Comparison of ENCODE assay signal across 15 cellular contexts in the genomic region with DNA sequence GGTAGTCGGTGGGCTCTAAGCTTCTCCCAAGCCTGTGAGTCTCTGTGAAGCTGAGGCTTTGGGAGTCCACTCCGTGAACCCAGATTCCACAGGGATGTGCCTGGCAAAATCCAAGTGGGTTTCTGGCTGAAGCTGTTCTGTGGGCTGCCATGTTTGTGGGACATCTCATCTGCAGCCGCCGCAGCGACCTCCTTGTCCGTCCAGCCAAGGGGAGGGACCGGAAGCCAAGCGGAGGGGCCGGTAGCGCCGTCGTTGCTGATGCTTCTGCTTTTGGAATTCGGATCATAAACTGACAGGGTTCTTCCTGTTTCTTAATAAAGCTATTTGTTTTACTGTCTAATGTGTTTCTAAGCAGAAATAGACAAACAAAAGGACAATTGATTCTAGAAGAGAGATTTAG. TPM values are rescaled to one million over a fixed set of nuclear protein-coding genes. Genes with fewer than 3 reads are reported as not detected.
DNase-seq lines count a peak whose midpoint lies in the region; ATAC-seq lines count a peak whose summit lies in the region.
"Had no signal": no experiment of that assay in that cellular context is flagged by ENCODE, and none has a peak within 500 bp of the region (broad histone marks: within the 10 kb centered on the region; RNA-seq: fewer than 3 reads in every experiment).

No MANE protein-coding gene starts in this region.

- H2BK120ac ChIP-seq in mesendoderm (ENCODE audit: low read depth, low read length) = no peak overlapping the region

- peaks cover 12% of the 10 kb centered on the region for H3K9me3 Mint-ChIP-seq in dendritic cell treated with granulocyte-macrophage colony-stimulating factor and Interleukin-4, amounts not matched to agents 40 ng/mL and 50 ng/mL, for 4 days
- H3K9me3 Mint-ChIP-seq: activated CD4-positive, alpha-beta T cell treated with anti-CD3 and anti-CD28 coated beads, Interleukin-2, amount 10 ng/mL, durations not matched to agents 7 days and 5 days had no signal

- H3K27ac ChIP-seq in BLaER1 treated with 17β-estradiol and CSF1 and Interleukin-3, amounts not matched to agents 10 nM and 100 nM = no peak overlapping the region
- H3K27ac ChIP-seq in mesendoderm (ENCODE audit: low read depth, low read length) = no peak overlapping the region
- H3K27ac ChIP-seq: coronary artery had no signal

- H3K36me3 Mint-ChIP-seq in dendritic cell treated with granulocyte-macrophage colony-stimulating factor and Interleukin-4, amounts not matched to agents 40 ng/mL and 50 ng/mL, for 4 days (ENCODE audit: low read depth) = no peaks in the 10 kb centered on the region

- H3K27me3 ChIP-seq in BLaER1 treated with 17β-estradiol and CSF1 and Interleukin-3, amounts not matched to agents 10 nM and 100 nM = peaks cover 0 to 18% (median 6%) of the 10 kb centered on the region in 11 experiments; a peak in 9 of 22 replicates
- H3K27me3 ChIP-seq in mesendoderm (ENCODE audit: insufficient read depth, low read length, poor library complexity) = no peaks in the 10 kb centered on the region

- no peaks in the 10 kb centered on the region for H3K79me1 ChIP-seq in mesendoderm (ENCODE audit: low read length)

- no peaks in the 10 kb centered on the region for H4K20me1 ChIP-seq in BLaER1 treated with 17β-estradiol and CSF1 and Interleukin-3, amounts not matched to agents 10 nM and 100 nM

- H3K23ac ChIP-seq in mesendoderm (ENCODE audit: low read length) = no peak overlapping the region

- peaks cover 10 to 24% (median 16%) of the 10 kb centered on the region in 10 experiments for H3K4me1 ChIP-seq in BLaER1 treated with 17β-estradiol and CSF1 and Interleukin-3, amounts not matched to agents 10 nM and 100 nM
- peaks cover 3% of the 10 kb centered on the region for H3K4me1 ChIP-seq in mesendoderm (ENCODE audit: control insufficient read depth, low read depth, low read length)

- ATAC-seq in HG02870 (IDR thresholded peaks at IDR 0.05; ENCODE audit: unreplicated experiment) (no peak), HG02623 (IDR thresholded peaks at IDR 0.05; ENCODE audit: unreplicated experiment) (no peak), GM21390 (IDR thresholded peaks at IDR 0.05; ENCODE audit: unreplicated experiment) (no peak)
- ATAC-seq: Panc1 had no signal

- no peak overlapping the region for H3K18ac ChIP-seq in mesendoderm (ENCODE audit: low read length)

- peaks cover 38% of the 10 kb centered on the region for H3K27me3 Mint-ChIP-seq in dendritic cell treated with granulocyte-macrophage colony-stimulating factor and Interleukin-4, amounts not matched to agents 40 ng/mL and 50 ng/mL, for 4 days

- H3K27ac Mint-ChIP-seq in dendritic cell treated with granulocyte-macrophage colony-stimulating factor and Interleukin-4, amounts not matched to agents 40 ng/mL and 50 ng/mL, for 4 days = peak overlapping the region; percentile 75
- H3K27ac Mint-ChIP-seq: activated CD4-positive, alpha-beta T cell treated with anti-CD3 and anti-CD28 coated beads, Interleukin-2, amount 10 ng/mL, durations not matched to agents 7 days and 5 days had no signal

- H3K4me3 Mint-ChIP-seq in dendritic cell treated with granulocyte-macrophage colony-stimulating factor and Interleukin-4, amounts not matched to agents 40 ng/mL and 50 ng/mL, for 4 days = peak overlapping the region; percentile 11
- H3K4me3 Mint-ChIP-seq: activated CD4-positive, alpha-beta T cell treated with anti-CD3 and anti-CD28 coated beads, Interleukin-2, amount 10 ng/mL, durations not matched to agents 7 days and 5 days had no signal

- H2BK15ac ChIP-seq in mesendoderm (replicated peaks; ENCODE audit: low read depth) = no peak overlapping the region

- no peak overlapping the region for H3K9ac ChIP-seq in BLaER1 treated with 17β-estradiol and CSF1 and Interleukin-3, amounts not matched to agents 10 nM and 100 nM
- H3K9ac ChIP-seq in mesendoderm (ENCODE audit: low read length) = no peak overlapping the region

- H3K79me2 ChIP-seq in mesendoderm (ENCODE audit: control insufficient read depth, insufficient read depth, low read length) = no peaks in the 10 kb centered on the region

- H3K4me2 ChIP-seq in BLaER1 treated with 17β-estradiol and CSF1 and Interleukin-3, amounts not matched to agents 10 nM and 100 nM = peak overlapping the region in 9 of 11 experiments; percentile 5 to 66 (median 36); a peak in 8 of 22 replicates
- no peak overlapping the region for H3K4me2 ChIP-seq in mesendoderm (ENCODE audit: low read length)

- no peaks in the 10 kb centered on the region for H3K36me3 ChIP-seq in BLaER1 treated with 17β-estradiol and CSF1 and Interleukin-3, amounts not matched to agents 10 nM and 100 nM
- H3K36me3 ChIP-seq in mesendoderm (ENCODE audit: control insufficient read depth, insufficient read depth, low read length) = no peaks in the 10 kb centered on the region

- no peak overlapping the region for H3K4ac ChIP-seq in mesendoderm (ENCODE audit: low read depth, low read length)

- peak; percentile 65 to 90 for DNase-seq in NOMO-1 (lab: John Stamatoyannopoulos, UW; ENCODE audit: unreplicated experiment in 2 of 2)
- peak; percentile 28 to 39 for DNase-seq in lung microvascular endothelial cell (ENCODE audit: low read depth in 2 of 2)
- no peak for DNase-seq in mesendoderm
- DNase-seq: activated CD4-positive, alpha-beta T cell treated with anti-CD3 and anti-CD28 coated beads, Interleukin-2, amount 10 ng/mL, durations not matched to agents 7 days and 5 days; activated T-cell treated with anti-CD3 and anti-CD28 coated beads, Interleukin-2, amount 50 U/mL, for 1 hour; NCI-H1417 treated with DMSO at 0.1 percent for 48 hours; NCI-H446 treated with DMSO at 0.1 percent for 48 hours; stimulated activated naive CD4-positive, alpha-beta T cell treated with Interleukin-2 at 50 U/mL for 16 hours had no signal

- no CpG with 5 or more reads among the region's 13 CpGs for WGBS in mesendoderm (ENCODE audit: extremely low coverage, insufficient coverage, low lambda C conversion rate)

- no peak overlapping the region for H2AK5ac ChIP-seq in mesendoderm (ENCODE audit: low read length)

- H4K5ac ChIP-seq in mesendoderm (ENCODE audit: low read length) = no peak overlapping the region

- no peak overlapping the region for H3K4me3 ChIP-seq in BLaER1 treated with 17β-estradiol and CSF1 and Interleukin-3, amounts not matched to agents 10 nM and 100 nM
- H3K4me3 ChIP-seq in mesendoderm (ENCODE audit: low read length) = no peak overlapping the region
- H3K4me3 ChIP-seq: coronary artery had no signal

- no peak overlapping the region for H2BK5ac ChIP-seq in mesendoderm (ENCODE audit: low read length)

- peaks cover 36% of the 10 kb centered on the region for H3K4me1 Mint-ChIP-seq in dendritic cell treated with granulocyte-macrophage colony-stimulating factor and Interleukin-4, amounts not matched to agents 40 ng/mL and 50 ng/mL, for 4 days (ENCODE audit: low read depth)

- H4K8ac ChIP-seq in mesendoderm (ENCODE audit: low read depth, low read length) = no peak overlapping the region

- intact Hi-C loops in dendritic cell treated with granulocyte-macrophage colony-stimulating factor and Interleukin-4, amounts not matched to agents 40 ng/mL and 50 ng/mL, for 4 days (cut with micrococcal nuclease) = loop anchor here (1.0 to 10.0 kb wide), 2 partner anchors 20 to 57 kb away; no protein-coding TSS in a partner anchor

- H3K9me3 ChIP-seq in BLaER1 treated with 17β-estradiol and CSF1 and Interleukin-3, amounts not matched to agents 10 nM and 100 nM (replicated peaks in 1 of 11) = peaks cover 0 to 10% (median 0%) of the 10 kb centered on the region in 11 experiments; a peak in 2 of 22 replicates

- no peak overlapping the region for H3K56ac ChIP-seq in mesendoderm (ENCODE audit: low read length)

RNA-seq across cellular contexts. Expression of gene KIF26B, which starts 13.3 kb away (rescaled TPM):
- 1.1 and 1.4 TPM in 2 replicates for total RNA-seq in lung microvascular endothelial cell
- 0.31 TPM for polyA plus RNA-seq in mesendoderm (2013, experiment 1 of 2)
- 0.24 TPM for polyA plus RNA-seq in mesendoderm (2013, experiment 2 of 2)
- total RNA-seq: activated CD4-positive, alpha-beta T cell treated with anti-CD3 and anti-CD28 coated beads, Interleukin-2, amount 10 ng/mL, durations not matched to agents 7 days and 5 days had no signal
